Comparison of ENCODE assay signal across 17 cellular contexts in the genomic region with DNA sequence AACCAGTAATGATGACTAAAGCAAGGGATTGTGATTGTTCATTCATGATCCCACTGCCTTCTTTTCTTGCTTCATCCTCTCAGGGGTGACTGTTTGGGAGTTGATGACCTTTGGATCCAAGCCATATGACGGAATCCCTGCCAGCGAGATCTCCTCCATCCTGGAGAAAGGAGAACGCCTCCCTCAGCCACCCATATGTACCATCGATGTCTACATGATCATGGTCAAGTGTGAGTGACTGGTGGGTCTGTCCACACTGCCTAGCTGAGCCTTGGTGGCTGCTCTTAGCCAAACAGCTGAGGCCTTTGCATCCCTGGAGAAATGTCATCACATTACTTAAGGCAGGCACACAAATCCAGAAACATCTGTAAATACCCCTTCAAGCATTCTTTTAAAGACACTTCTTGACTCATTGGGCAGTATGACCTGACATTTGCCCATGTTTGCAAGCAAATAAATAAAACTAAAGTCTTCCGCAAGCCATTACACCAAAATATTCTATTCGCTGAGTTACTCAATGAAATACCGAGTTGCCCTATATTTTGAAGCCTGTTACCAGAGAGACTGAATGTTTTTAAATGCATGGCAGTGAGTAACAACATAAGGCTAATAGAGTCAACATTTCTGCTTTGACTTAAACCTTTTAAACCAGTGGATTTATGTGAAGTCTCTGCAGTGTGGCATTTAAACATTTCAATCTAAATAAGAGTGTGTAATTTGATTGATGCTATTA.
DNase-seq lines count a peak whose midpoint lies in the region; ATAC-seq and TF ChIP-seq lines count a peak whose summit lies in the region.
"Had no signal": no experiment of that assay in that cellular context is flagged by ENCODE, and none has a peak within 500 bp of the region (broad histone marks: within the 10 kb centered on the region; RNA-seq: fewer than 3 reads in every experiment).

No MANE protein-coding gene starts in this region.

- H3K36me3 ChIP-seq in psoas muscle (ENCODE audit: insufficient read depth in 1 of 2, low read depth in 1 of 2): peaks cover 0 to 61% of the 10 kb centered on the region in 2 donors
- H3K36me3 ChIP-seq: HAP-1 had no signal

- intact Hi-C loops in psoas muscle (cut with DNase I): no loop called here

- 83 to 88% (median 86%) methylated on average over 7 of the region's 7 CpGs for WGBS in psoas muscle, 3 donors

- H3K4me3 ChIP-seq in AG04450 (ENCODE audit: low read depth, low read length) (no peak overlapping the region), fibroblast of mammary gland (ENCODE audit: control insufficient read depth, low read depth, low read length) (no peak overlapping the region), psoas muscle (no peak overlapping the region)
- H3K4me3 ChIP-seq: GM12878, GM23338, HAP-1 had no signal

- DNase-seq in AG04450 (ENCODE audit: low read depth, low spot score): no peak
- peak; percentile 13 for DNase-seq in LHCN-M2 (ENCODE audit: low read depth)
- DNase-seq in fibroblast of mammary gland (ENCODE audit: low read depth): peak; percentile 46
- no peak for DNase-seq in psoas muscle
- no peak for DNase-seq in NCI-H748 treated with DMSO at 0.1 percent for 48 hours (lab: John Stamatoyannopoulos, UW)
- DNase-seq in NCI-H510A treated with DMSO at 0.1 percent for 48 hours (lab: John Stamatoyannopoulos, UW): no peak
- DNase-seq: ACHN; CD4-positive, alpha-beta memory T cell; DMS79; HFFc6 had no signal

- no peak for TF ChIP-seq CTCF in AG04450 (IDR thresholded peaks at IDR 0.05; ENCODE audit: low read depth, low read length)
- TF ChIP-seq CTCF in fibroblast of mammary gland (conservative IDR thresholded peaks at IDR 0.05; ENCODE audit: control insufficient read depth, insufficient read depth, low read depth, low read length): no peak
- no peak for TF ChIP-seq CTCF in psoas muscle (IDR thresholded peaks at IDR 0.05)

- peak in 1 of 4 donors; percentile 33 for ATAC-seq in psoas muscle
- ATAC-seq in GM18517 (IDR thresholded peaks at IDR 0.05; ENCODE audit: unreplicated experiment): no peak
- ATAC-seq in GM21515 (IDR thresholded peaks at IDR 0.05; ENCODE audit: unreplicated experiment): no peak
- ATAC-seq: GM12878, GM23338, HepG2 had no signal

- peaks cover 13% of the 10 kb centered on the region for H3K4me1 ChIP-seq in psoas muscle
- H3K4me1 ChIP-seq: HAP-1 had no signal

- POLR2A ChIA-PET in AG04450 (lab: Yijun Ruan, JAX): interaction anchor here (1.0 to 1.2 kb wide), 2 partner anchors 66 to 180 kb away, joined by 3 read pairs; a partner anchor contains a TSS

- CTCF ChIA-PET in AG04450 (lab: Charles Lee): interaction anchor here (0.6 kb wide), 1 partner anchor 299 kb away, joined by 4 read pairs; no protein-coding TSS in a partner anchor

- H3K27me3 ChIP-seq in AG04450 (ENCODE audit: control insufficient read depth, insufficient read depth, low read length): no peaks in the 10 kb centered on the region
- no peaks in the 10 kb centered on the region for H3K27me3 ChIP-seq in psoas muscle (ENCODE audit: insufficient read depth in 3 of 3, low read length in 2 of 3)

- peak overlapping the region; percentile 69 for H3K27ac ChIP-seq in AG04450 (ENCODE audit: low read depth, low read length)
- H3K27ac ChIP-seq in psoas muscle: peak overlapping the region; percentile 10
- H3K27ac ChIP-seq: C4-2B had no signal

- H3K9me3 ChIP-seq in AG04450 (ENCODE audit: control insufficient read depth, insufficient read depth, low read length): no peaks in the 10 kb centered on the region
- H3K9me3 ChIP-seq in psoas muscle: no peaks in the 10 kb centered on the region
- H3K9me3 ChIP-seq: HAP-1 had no signal

Comparison
In these comparisons a context has a peak if more than half of its experiments do, and no peak if none do; other contexts are left out.
1. DNase-seq: peak in LHCN-M2 (single experiment) and fibroblast of mammary gland (single experiment); none in AG04450 (single experiment), psoas muscle (0 of 2), NCI-H748 treated with DMSO at 0.1 percent for 48 hours (single experiment) and NCI-H510A treated with DMSO at 0.1 percent for 48 hours (single experiment).